ENCODE assay signal across 16 cellular contexts in the genomic region with DNA sequence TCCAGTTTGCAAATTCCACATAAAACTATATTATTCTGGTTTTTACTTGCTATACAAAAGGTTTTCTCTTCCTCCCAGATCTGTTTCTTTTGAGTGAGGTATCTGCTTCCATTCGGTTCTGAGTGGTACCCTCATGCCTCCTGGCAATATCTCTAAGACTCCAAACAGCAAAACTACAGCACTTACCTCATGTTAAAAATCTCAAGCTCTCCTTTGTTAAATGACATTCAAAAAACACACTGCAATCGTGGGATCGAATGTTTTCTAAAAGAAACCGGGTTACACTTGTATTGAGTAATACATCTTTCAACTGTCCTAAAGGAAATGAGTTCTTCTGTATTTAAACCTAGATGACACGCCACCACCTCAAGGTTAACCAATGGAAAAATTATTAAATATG. TPM values are rescaled to one million over a fixed set of nuclear protein-coding genes. Genes with fewer than 3 reads are reported as not detected.
DNase-seq lines count a peak whose midpoint lies in the region; ATAC-seq, FAIRE-seq and TF ChIP-seq lines count a peak whose summit lies in the region.
"Had no signal": no experiment of that assay in that cellular context is flagged by ENCODE, and none has a peak within 500 bp of the region (broad histone marks: within the 10 kb centered on the region; RNA-seq: fewer than 3 reads in every experiment).

No MANE protein-coding gene starts in this region.

- ATAC-seq in T-helper 17 cell (no peak), HG03520 (IDR thresholded peaks at IDR 0.05; ENCODE audit: unreplicated experiment) (no peak)
- peak; percentile 30 for ATAC-seq in stimulated activated naive CD8-positive, alpha-beta T cell treated with anti-CD3 and anti-CD28 coated beads, Interleukin-15, amount 100 ng/mL, for 72 hours
- ATAC-seq: GM12878 had no signal

- H3K9ac ChIP-seq in kidney (ENCODE audit: low read length in 2 of 2), result no peak overlapping the region

- intact Hi-C loops in kidney (cut with DNase I), result no loop called here

- no peak overlapping the region for H3K27ac ChIP-seq in kidney (ENCODE audit: low read depth in 2 of 2, low read length in 2 of 2)

- peak overlapping the region; percentile 38 for H3K27ac Mint-ChIP-seq in activated naive CD4-positive, alpha-beta T cell treated with anti-CD3 and anti-CD28 coated beads, Interleukin-2, amount 10 ng/mL, durations not matched to agents 7 days and 5 days
- peak overlapping the region; percentile 94 for H3K27ac Mint-ChIP-seq in T-helper 17 cell
- peak overlapping the region; percentile 42 for H3K27ac Mint-ChIP-seq in chondrocyte (ENCODE audit: unreplicated experiment)
- peak overlapping the region; percentile 5 to 66 for H3K27ac Mint-ChIP-seq in stimulated activated naive CD8-positive, alpha-beta T cell treated with anti-CD3 and anti-CD28 coated beads, Interleukin-15, amount 100 ng/mL, for 72 hours
- peak overlapping the region in 3 of 6 donors; percentile 1 to 24 (median 20) for H3K27ac Mint-ChIP-seq in immature natural killer cell

- TF ChIP-seq CTCF in chondrocyte (IDR thresholded peaks at IDR 0.05) (no peak), kidney (IDR thresholded peaks at IDR 0.05; ENCODE audit: borderline replicate concordance, extremely low read depth, insufficient read depth) (no peak)

- DNase-seq in activated naive CD4-positive, alpha-beta T cell treated with anti-CD3 and anti-CD28 coated beads, Interleukin-2, amount 10 ng/mL, durations not matched to agents 7 days and 5 days, result no peak
- no peak for DNase-seq in activated naive CD4-positive, alpha-beta T cell (lab: John Stamatoyannopoulos, UW)
- DNase-seq in T-helper 17 cell (no peak), chondrocyte (ENCODE audit: low spot score) (no peak), immature natural killer cell (no peak), kidney (no peak)
- DNase-seq in stimulated activated naive CD8-positive, alpha-beta T cell treated with anti-CD3 and anti-CD28 coated beads, Interleukin-15, amount 100 ng/mL, for 72 hours, result no peak
- DNase-seq: cortex of kidney; erythroblast; mammary epithelial cell; NCI-H1417 treated with DMSO at 0.1 percent for 48 hours; stimulated activated CD4-positive, alpha-beta T cell treated with anti-CD3 and anti-CD28 coated beads, Interleukin-15, amount 100 ng/mL, for 24 hours; substantia nigra had no signal

- CTCF ChIA-PET in activated naive CD4-positive, alpha-beta T cell treated with anti-CD3 and anti-CD28 coated beads, Interleukin-2, amount 10 ng/mL, durations not matched to agents 7 days and 5 days (lab: Charles Lee), result interaction anchor here (0.7 kb wide), 1 partner anchor 60 kb away, joined by 3 read pairs; no protein-coding TSS in a partner anchor

- no peaks in the 10 kb centered on the region for H3K9me3 Mint-ChIP-seq in activated naive CD4-positive, alpha-beta T cell treated with anti-CD3 and anti-CD28 coated beads, Interleukin-2, amount 10 ng/mL, durations not matched to agents 7 days and 5 days
- H3K9me3 Mint-ChIP-seq in chondrocyte (ENCODE audit: low read depth), result no peaks in the 10 kb centered on the region
- no peaks in the 10 kb centered on the region for H3K9me3 Mint-ChIP-seq in stimulated activated naive CD8-positive, alpha-beta T cell treated with anti-CD3 and anti-CD28 coated beads, Interleukin-15, amount 100 ng/mL, for 72 hours
- H3K9me3 Mint-ChIP-seq in immature natural killer cell, result no peaks in the 10 kb centered on the region
- H3K9me3 Mint-ChIP-seq: neural crest cell had no signal

- no peak for FAIRE-seq in kidney (lab: Jason Lieb, UNC)
- FAIRE-seq: GM12878 had no signal

- no peaks in the 10 kb centered on the region for H3K27me3 Mint-ChIP-seq in activated naive CD4-positive, alpha-beta T cell treated with anti-CD3 and anti-CD28 coated beads, Interleukin-2, amount 10 ng/mL, durations not matched to agents 7 days and 5 days
- no peaks in the 10 kb centered on the region for H3K27me3 Mint-ChIP-seq in T-helper 17 cell
- H3K27me3 Mint-ChIP-seq in chondrocyte (ENCODE audit: low read depth), result no peaks in the 10 kb centered on the region
- no peaks in the 10 kb centered on the region for H3K27me3 Mint-ChIP-seq in stimulated activated naive CD8-positive, alpha-beta T cell treated with anti-CD3 and anti-CD28 coated beads, Interleukin-15, amount 100 ng/mL, for 72 hours
- peaks cover 0 to 7% (median 6%) of the 10 kb centered on the region in 3 donors for H3K27me3 Mint-ChIP-seq in immature natural killer cell (ENCODE audit: low read depth in 3 of 3)

- H3K9me3 ChIP-seq in T-helper 17 cell (ENCODE audit: control insufficient read depth, low read length, poor library complexity, severe bottlenecking) (no peaks in the 10 kb centered on the region), kidney (ENCODE audit: control insufficient read depth in 1 of 2, low read length in 2 of 2) (no peaks in the 10 kb centered on the region)

- H3K4me3 ChIP-seq in kidney (ENCODE audit: low read length in 2 of 2), result no peak overlapping the region
- H3K4me3 ChIP-seq: GM12878 had no signal

- H3K4me3 Mint-ChIP-seq in activated naive CD4-positive, alpha-beta T cell treated with anti-CD3 and anti-CD28 coated beads, Interleukin-2, amount 10 ng/mL, durations not matched to agents 7 days and 5 days, result no peak overlapping the region
- H3K4me3 Mint-ChIP-seq in T-helper 17 cell (peak overlapping the region; percentile 83), chondrocyte (ENCODE audit: unreplicated experiment) (no peak overlapping the region), immature natural killer cell (no peak overlapping the region)
- H3K4me3 Mint-ChIP-seq in stimulated activated naive CD8-positive, alpha-beta T cell treated with anti-CD3 and anti-CD28 coated beads, Interleukin-15, amount 100 ng/mL, for 72 hours, result no peak overlapping the region
- H3K4me3 Mint-ChIP-seq: neural crest cell had no signal

- peaks cover 53% of the 10 kb centered on the region for H3K4me1 Mint-ChIP-seq in activated naive CD4-positive, alpha-beta T cell treated with anti-CD3 and anti-CD28 coated beads, Interleukin-2, amount 10 ng/mL, durations not matched to agents 7 days and 5 days
- H3K4me1 Mint-ChIP-seq in T-helper 17 cell, result peaks cover 51% of the 10 kb centered on the region
- peaks cover 60% of the 10 kb centered on the region for H3K4me1 Mint-ChIP-seq in chondrocyte (ENCODE audit: low read depth)
- H3K4me1 Mint-ChIP-seq in stimulated activated naive CD8-positive, alpha-beta T cell treated with anti-CD3 and anti-CD28 coated beads, Interleukin-15, amount 100 ng/mL, for 72 hours, result peaks cover 89% of the 10 kb centered on the region
- H3K4me1 Mint-ChIP-seq in immature natural killer cell, result peaks cover 49 to 66% of the 10 kb centered on the region in 2 donors

- H3K36me3 Mint-ChIP-seq in activated naive CD4-positive, alpha-beta T cell treated with anti-CD3 and anti-CD28 coated beads, Interleukin-2, amount 10 ng/mL, durations not matched to agents 7 days and 5 days, result peaks cover 60% of the 10 kb centered on the region
- peaks cover 16% of the 10 kb centered on the region for H3K36me3 Mint-ChIP-seq in T-helper 17 cell (ENCODE audit: low read depth)
- peaks cover 41% of the 10 kb centered on the region for H3K36me3 Mint-ChIP-seq in chondrocyte (ENCODE audit: low read depth)
- peaks cover 18 to 39% (median 28%) of the 10 kb centered on the region in 3 donors for H3K36me3 Mint-ChIP-seq in immature natural killer cell

- H3K36me3 ChIP-seq in kidney (ENCODE audit: control insufficient read depth in 1 of 2, insufficient read depth in 2 of 2, low read length in 2 of 2), result peaks cover 20 to 37% of the 10 kb centered on the region in 2 donors

- peaks cover 10 to 15% of the 10 kb centered on the region in 2 donors for H3K4me1 ChIP-seq in kidney (ENCODE audit: control insufficient read depth in 1 of 2, insufficient read depth in 1 of 2, low read depth in 1 of 2, low read length in 2 of 2)

RNA-seq across cellular contexts. Expression of a gene that starts 11.1 kb away (rescaled TPM):
- total RNA-seq in T-helper 17 cell (10 to 100 TPM; 26.0 to 32.7 TPM), chondrocyte (195 to 208 TPM (median 205 TPM) in 3 replicates), kidney (94.2 TPM)
- polyA plus RNA-seq in immature natural killer cell (1 to 10 TPM; 1.1 to 3.2 (median 1.4) TPM), kidney (ENCODE audit: insufficient read depth, low read depth, low replicate concordance) (45.4 TPM)

RNA-seq across cellular contexts. Expression of a gene that starts 45.2 kb away (rescaled TPM):
- total RNA-seq in T-helper 17 cell (10 to 100 TPM; 25.8 to 33.2 TPM), chondrocyte (1,313 to 1,335 TPM (median 1,322 TPM) in 3 replicates), kidney (1,012 TPM)
- polyA plus RNA-seq in immature natural killer cell (10 to 100 TPM; 11.2 to 49.8 (median 34.6) TPM), kidney (ENCODE audit: insufficient read depth, low read depth, low replicate concordance) (1,561 TPM)

Comparison
In these comparisons a context has a peak if more than half of its experiments do, and no peak if none do; other contexts are left out.
1. RNA of a gene that starts 45.2 kb away (total RNA-seq): 1,313 to 1,335 TPM in chondrocyte and 1,012 TPM in kidney (single experiment); 25.8 to 33.2 TPM in T-helper 17 cell; every median in the first group is over 10 times any median in the second.